14 cellular contexts compared by ENCODE assay signal in genomic region chr15:51366911-51367310, GRCh38. TPM values are rescaled to one million over a fixed set of nuclear protein-coding genes. Genes with fewer than 3 reads are reported as not detected.
A peak's percentile ranks its signal among the peaks of the same experiment; 100 is the strongest.
DNase-seq lines count a peak whose midpoint lies in the region; ATAC-seq, FAIRE-seq and TF ChIP-seq lines count a peak whose summit lies in the region.
"Had no signal": no experiment of that assay in that cellular context is flagged by ENCODE, and none has a peak within 500 bp of the region (broad histone marks: within the 10 kb centered on the region; RNA-seq: fewer than 3 reads in every experiment).

No MANE protein-coding gene starts in this region.

- no peaks in the 10 kb centered on the region for H3K9me3 ChIP-seq in AG04450 (ENCODE audit: control insufficient read depth, insufficient read depth, low read length)
- H3K9me3 ChIP-seq in HepG2 (ENCODE audit: low read length): no peaks in the 10 kb centered on the region

- in situ Hi-C loops in HepG2 (cut with HindIII; ENCODE audit: extremely low pct_ligation_motif_present, low pct_unique_long_range_greater_than_20kb): no loop called here

- H3K36me3 ChIP-seq in bronchial epithelial cell (ENCODE audit: control insufficient read depth, insufficient read depth, low read length): no peaks in the 10 kb centered on the region
- H3K36me3 ChIP-seq in HepG2 (replicated peaks in 1 of 2; ENCODE audit: control insufficient read depth in 1 of 2, insufficient read depth in 2 of 2, low read length in 2 of 2): no peaks in the 10 kb centered on the region

- no peak overlapping the region for H3K4me3 ChIP-seq in AG04450 (ENCODE audit: low read depth, low read length)
- H3K4me3 ChIP-seq in bronchial epithelial cell (ENCODE audit: low read depth, low read length): no peak overlapping the region
- peak overlapping the region in 1 of 3 experiments; percentile 45; a peak in 2 of 6 replicates for H3K4me3 ChIP-seq in HepG2 (replicated peaks in 1 of 3; ENCODE audit: insufficient read depth in 1 of 3, low read depth in 2 of 3, low read length in 3 of 3)

- intact Hi-C loops in HepG2 (cut with micrococcal nuclease; ENCODE audit: unreplicated experiment): loop anchor here (5.0 kb wide), 1 partner anchor 80 kb away; no protein-coding TSS in a partner anchor

- POLR2A ChIA-PET in AG04450 (lab: Yijun Ruan, JAX) (no interaction called here), HepG2 (lab: Yijun Ruan, JAX) (no interaction called here)

- H3K4me1 ChIP-seq in HepG2 (ENCODE audit: insufficient read depth, low read length): peaks cover 43% of the 10 kb centered on the region

- DNase-seq in AG04450 (ENCODE audit: low read depth, low spot score) (peak; percentile 13), HT-29 (ENCODE audit: low spot score) (peak; percentile 95), bronchial epithelial cell (ENCODE audit: low read depth) (peak; percentile 89), HepG2 (ENCODE audit: low spot score) (no peak), DMS79 treated with DMSO at 0.1 percent for 48 hours (lab: John Stamatoyannopoulos, UW) (no peak), midbrain (lab: John Stamatoyannopoulos, UW) (no peak)
- no peak for DNase-seq in stimulated activated effector memory CD8-positive, alpha-beta T cell treated with anti-CD3 and anti-CD28 coated beads, Interleukin-12 subunit alpha, Interleukin-12 subunit beta, amount 100 ng/mL, for 72 hours (ENCODE audit: low spot score in 2 of 2)
- DNase-seq: activated T-cell treated with anti-CD3 and anti-CD28 coated beads, Interleukin-2, amount 50 U/mL, for 4 hours; CD4-positive, CD25-positive, alpha-beta regulatory T cell; Karpas-422; natural killer cell; stimulated activated naive CD4-positive, alpha-beta T cell had no signal

- peaks cover 11% of the 10 kb centered on the region for H3K27me3 ChIP-seq in AG04450 (ENCODE audit: control insufficient read depth, insufficient read depth, low read length)
- no peaks in the 10 kb centered on the region for H3K27me3 ChIP-seq in bronchial epithelial cell (ENCODE audit: control insufficient read depth, insufficient read depth, low read length)
- no peaks in the 10 kb centered on the region for H3K27me3 ChIP-seq in HepG2 (ENCODE audit: control insufficient read depth in 1 of 2, insufficient read depth in 2 of 2, low read length in 2 of 2)

- no peaks in the 10 kb centered on the region for H3K36me3 Mint-ChIP-seq in stimulated activated effector memory CD8-positive, alpha-beta T cell treated with anti-CD3 and anti-CD28 coated beads, Interleukin-12 subunit alpha, Interleukin-12 subunit beta, amount 100 ng/mL, for 72 hours
- H3K36me3 Mint-ChIP-seq: CD4-positive, CD25-positive, alpha-beta regulatory T cell; natural killer cell had no signal

- H3K27ac Mint-ChIP-seq in stimulated activated effector memory CD8-positive, alpha-beta T cell treated with anti-CD3 and anti-CD28 coated beads, Interleukin-12 subunit alpha, Interleukin-12 subunit beta, amount 100 ng/mL, for 72 hours: no peak overlapping the region
- H3K27ac Mint-ChIP-seq: natural killer cell had no signal

- H3K4me3 Mint-ChIP-seq in stimulated activated effector memory CD8-positive, alpha-beta T cell treated with anti-CD3 and anti-CD28 coated beads, Interleukin-12 subunit alpha, Interleukin-12 subunit beta, amount 100 ng/mL, for 72 hours: no peak overlapping the region
- H3K4me3 Mint-ChIP-seq: activated T-cell treated with anti-CD3 and anti-CD28 coated beads, Interleukin-2, amount 50 U/mL, for 4 hours; CD4-positive, CD25-positive, alpha-beta regulatory T cell; natural killer cell had no signal

- TF ChIP-seq CTCF in AG04450 (IDR thresholded peaks at IDR 0.05; ENCODE audit: low read depth, low read length) (no peak), bronchial epithelial cell (IDR thresholded peaks at IDR 0.05; ENCODE audit: insufficient read depth, low read length, severe bottlenecking) (peak; percentile 13), HepG2 (CRISPR knock-in tag; IDR thresholded peaks at IDR 0.05) (peak; percentile 18; the same call in 1 of the 2 replicates)

- FAIRE-seq in bronchial epithelial cell (lab: Jason Lieb, UNC) (no peak), HepG2 (lab: Jason Lieb, UNC) (no peak)

- WGBS in HepG2 (ENCODE audit: low lambda C conversion rate): 28% methylated on average over 3 of the region's 3 CpGs

- no peaks in the 10 kb centered on the region for H3K9me3 Mint-ChIP-seq in stimulated activated effector memory CD8-positive, alpha-beta T cell treated with anti-CD3 and anti-CD28 coated beads, Interleukin-12 subunit alpha, Interleukin-12 subunit beta, amount 100 ng/mL, for 72 hours
- H3K9me3 Mint-ChIP-seq: activated T-cell treated with anti-CD3 and anti-CD28 coated beads, Interleukin-2, amount 50 U/mL, for 4 hours; natural killer cell had no signal

- peak overlapping the region; percentile 64 for H3K4me2 ChIP-seq in HepG2 (ENCODE audit: low read depth, low read length)

- no peaks in the 10 kb centered on the region for H4K20me1 ChIP-seq in HepG2 (ENCODE audit: insufficient read depth, low read length)

- H3K27ac ChIP-seq in AG04450 (ENCODE audit: low read depth, low read length) (no peak overlapping the region), HepG2 (ENCODE audit: extremely low read length, insufficient read depth, low read length) (no peak overlapping the region)

- no peak overlapping the region for H3K9ac ChIP-seq in HepG2 (ENCODE audit: insufficient read depth, low read depth, low read length)

- no peak for TF ChIP-seq POLR2A in HepG2 (IDR thresholded peaks at IDR 0.05; ENCODE audit: insufficient read depth in 1 of 2, low read depth in 2 of 2, low read length in 2 of 2)

- H2AFZ ChIP-seq in HepG2 (ENCODE audit: low read length): no peak overlapping the region

- CTCF ChIA-PET in AG04450 (lab: Charles Lee): no interaction called here
- CTCF ChIA-PET in HepG2 (lab: Yijun Ruan, JAX; ENCODE audit: low intra/inter-chr PET ratio, low total read pairs): no interaction called here

- BruUV-seq in HepG2 (replicated peaks; lab: Mats Ljungman, UMichigan): no TSS peak

- H3K79me2 ChIP-seq in HepG2 (ENCODE audit: insufficient read depth, low read length): no peaks in the 10 kb centered on the region

- TF ChIP-seq EP300 in HepG2 (IDR thresholded peaks at IDR 0.05; ENCODE audit: low read depth in 2 of 2, low read length in 2 of 2) (no peak), HepG2 (CRISPR knock-in tag; IDR thresholded peaks at IDR 0.05; ENCODE audit: borderline replicate concordance) (no peak)

- ATAC-seq in HepG2 (peak; percentile 66), GM19324 (IDR thresholded peaks at IDR 0.05; ENCODE audit: low FRiP score, unreplicated experiment) (no peak)
- ATAC-seq in stimulated activated effector memory CD8-positive, alpha-beta T cell treated with anti-CD3 and anti-CD28 coated beads, Interleukin-12 subunit alpha, Interleukin-12 subunit beta, amount 100 ng/mL, for 72 hours: no peak
- ATAC-seq: activated T-cell treated with anti-CD3 and anti-CD28 coated beads, Interleukin-2, amount 50 U/mL, for 4 hours; natural killer cell had no signal

- H3K4me1 Mint-ChIP-seq in stimulated activated effector memory CD8-positive, alpha-beta T cell treated with anti-CD3 and anti-CD28 coated beads, Interleukin-12 subunit alpha, Interleukin-12 subunit beta, amount 100 ng/mL, for 72 hours: no peaks in the 10 kb centered on the region
- H3K4me1 Mint-ChIP-seq: CD4-positive, CD25-positive, alpha-beta regulatory T cell; natural killer cell had no signal

- TF ChIP-seq RAD21 in HepG2 (CRISPR knock-in tag; IDR thresholded peaks at IDR 0.05): no peak

RNA-seq across cellular contexts. Expression of gene GLDN, which starts 25.5 kb away (rescaled TPM):
- polyA plus RNA-seq in AG04450 (2011; rRNA removed) (0.17 and 0.25 TPM in 2 replicates), HepG2 (2011; rRNA removed) (1.0 and 1.5 TPM in 2 replicates)
- 0.23 TPM in 1 of 2 replicates, not detected in the other for polyA minus RNA-seq in AG04450 (2011; rRNA and poly(A)+ RNA removed)
- 0.97 and 2.3 TPM in 2 replicates for total RNA-seq in HT-29 (2014; rRNA removed; shearing (Covaris generic))
- total RNA-seq in bronchial epithelial cell (0.13 and 0.26 TPM in 2 replicates), HepG2 (2016; rRNA removed; fragmentation: Illumina TruSeq; extraction: Trizol) (0.59 and 0.86 TPM in 2 replicates)
- 0.10 TPM in 1 of 2 replicates, not detected in the other for total RNA-seq in HepG2 (2016; cell fraction: cytosol; rRNA removed; fragmentation: Illumina TruSeq; extraction: Trizol; ENCODE audit: low read depth)
- total RNA-seq in HepG2 (2016; cell fraction: insoluble cytoplasmic fraction; rRNA removed; fragmentation: Illumina TruSeq; extraction: Trizol): 0.82 and 0.89 TPM in 2 replicates
- 0.31 and 0.37 TPM in 2 replicates for total RNA-seq in HepG2 (2016; cell fraction: membrane; rRNA removed; fragmentation: Illumina TruSeq; extraction: Trizol)
- total RNA-seq in HepG2 (2016; cell fraction: nucleus; rRNA removed; fragmentation: Illumina TruSeq; extraction: Trizol): 1.6 and 2.0 TPM in 2 replicates
- 0.38 and 0.44 TPM in 2 replicates for polyA plus RNA-seq in HepG2 (2011; cell fraction: cytosol; rRNA removed)
- polyA plus RNA-seq in HepG2 (2011; cell fraction: nucleus; rRNA removed): 2.3 and 2.8 TPM in 2 replicates
- polyA plus RNA-seq in HepG2 (2012): 1.0 and 1.7 TPM in 2 replicates
- polyA plus RNA-seq in HepG2 (2016; cell fraction: cytosol; fragmentation: Illumina TruSeq; extraction: Trizol; ENCODE audit: low read depth): 0.06 TPM in 1 of 2 replicates, not detected in the other
- 0.37 TPM in 2 replicates for polyA plus RNA-seq in HepG2 (2016; cell fraction: insoluble cytoplasmic fraction; fragmentation: Illumina TruSeq; extraction: Trizol; ENCODE audit: low read depth)
- polyA plus RNA-seq in HepG2 (2016; cell fraction: membrane; fragmentation: Illumina TruSeq; extraction: Trizol; ENCODE audit: low read depth): 0.20 and 0.24 TPM in 2 replicates
- 2.0 and 2.3 TPM in 2 replicates for polyA plus RNA-seq in HepG2 (2016; cell fraction: nucleus; fragmentation: Illumina TruSeq; extraction: Trizol; ENCODE audit: insufficient read depth, low read depth)
- 1.5 TPM in 1 of 2 replicates, not detected in the other for polyA minus RNA-seq in HepG2 (2011; rRNA and poly(A)+ RNA removed; ENCODE audit: low replicate concordance)
- polyA minus RNA-seq in HepG2 (2011; cell fraction: cytosol; rRNA and poly(A)+ RNA removed): 0.26 and 0.49 TPM in 2 replicates
- 4.9 and 5.5 TPM in 2 replicates for polyA minus RNA-seq in HepG2 (2011; cell fraction: nucleus; rRNA and poly(A)+ RNA removed)
- total RNA-seq: CD4-positive, CD25-positive, alpha-beta regulatory T cell; natural killer cell had no signal
- polyA plus RNA-seq: CD4-positive, CD25-positive, alpha-beta regulatory T cell had no signal

RNA-seq across cellular contexts. Expression of gene CYP19A1, which starts 28.5 kb away (rescaled TPM):
- not detected in 2 replicates for polyA plus RNA-seq in AG04450 (2011; rRNA removed)
- polyA minus RNA-seq in AG04450 (2011; rRNA and poly(A)+ RNA removed): not detected in 2 replicates
- total RNA-seq in HT-29 (2014; rRNA removed; shearing (Covaris generic)): not detected in 2 replicates
- not detected in 2 replicates for total RNA-seq in bronchial epithelial cell
- total RNA-seq in HepG2 (2016; rRNA removed; fragmentation: Illumina TruSeq; extraction: Trizol): 9.1 and 10.9 TPM in 2 replicates
- total RNA-seq in HepG2 (2016; cell fraction: cytosol; rRNA removed; fragmentation: Illumina TruSeq; extraction: Trizol; ENCODE audit: low read depth): 1.5 and 2.4 TPM in 2 replicates
- total RNA-seq in HepG2 (2016; cell fraction: insoluble cytoplasmic fraction; rRNA removed; fragmentation: Illumina TruSeq; extraction: Trizol): 9.6 and 9.7 TPM in 2 replicates
- 6.7 and 9.2 TPM in 2 replicates for total RNA-seq in HepG2 (2016; cell fraction: membrane; rRNA removed; fragmentation: Illumina TruSeq; extraction: Trizol)
- 13.6 and 15.6 TPM in 2 replicates for total RNA-seq in HepG2 (2016; cell fraction: nucleus; rRNA removed; fragmentation: Illumina TruSeq; extraction: Trizol)
- 23.0 and 23.9 TPM in 2 replicates for polyA plus RNA-seq in HepG2 (2011; rRNA removed)
- polyA plus RNA-seq in HepG2 (2011; cell fraction: cytosol; rRNA removed): 28.9 and 50.2 TPM in 2 replicates
- polyA plus RNA-seq in HepG2 (2011; cell fraction: nucleus; rRNA removed): 15.5 and 19.9 TPM in 2 replicates
- 25.6 and 28.5 TPM in 2 replicates for polyA plus RNA-seq in HepG2 (2012)
- polyA plus RNA-seq in HepG2 (2016; cell fraction: cytosol; fragmentation: Illumina TruSeq; extraction: Trizol; ENCODE audit: low read depth): 2.6 and 3.1 TPM in 2 replicates
- polyA plus RNA-seq in HepG2 (2016; cell fraction: insoluble cytoplasmic fraction; fragmentation: Illumina TruSeq; extraction: Trizol; ENCODE audit: low read depth): 4.9 and 8.2 TPM in 2 replicates
- 2.7 and 2.9 TPM in 2 replicates for polyA plus RNA-seq in HepG2 (2016; cell fraction: membrane; fragmentation: Illumina TruSeq; extraction: Trizol; ENCODE audit: low read depth)
- polyA plus RNA-seq in HepG2 (2016; cell fraction: nucleus; fragmentation: Illumina TruSeq; extraction: Trizol; ENCODE audit: insufficient read depth, low read depth): 8.2 and 8.3 TPM in 2 replicates
- 67.8 TPM in 1 of 2 replicates, not detected in the other for polyA minus RNA-seq in HepG2 (2011; rRNA and poly(A)+ RNA removed; ENCODE audit: low replicate concordance)
- 24.8 and 37.2 TPM in 2 replicates for polyA minus RNA-seq in HepG2 (2011; cell fraction: cytosol; rRNA and poly(A)+ RNA removed)
- 31.2 and 42.5 TPM in 2 replicates for polyA minus RNA-seq in HepG2 (2011; cell fraction: nucleus; rRNA and poly(A)+ RNA removed)
- total RNA-seq: chondrocyte, natural killer cell had no signal
- polyA plus RNA-seq: CD4-positive, CD25-positive, alpha-beta regulatory T cell had no signal

Comparison
In these comparisons a context has a peak if more than half of its experiments do, and no peak if none do; other contexts are left out.
1. DNase-seq: peak in AG04450 (single experiment), HT-29 (single experiment) and bronchial epithelial cell (single experiment); none in HepG2 (single experiment), DMS79 treated with DMSO at 0.1 percent for 48 hours (single experiment), midbrain (single experiment) and stimulated activated effector memory CD8-positive, alpha-beta T cell treated with anti-CD3 and anti-CD28 coated beads, Interleukin-12 subunit alpha, Interleukin-12 subunit beta, amount 100 ng/mL, for 72 hours (0 of 2).